8 cellular contexts compared by ENCODE assay signal in the genomic region with DNA sequence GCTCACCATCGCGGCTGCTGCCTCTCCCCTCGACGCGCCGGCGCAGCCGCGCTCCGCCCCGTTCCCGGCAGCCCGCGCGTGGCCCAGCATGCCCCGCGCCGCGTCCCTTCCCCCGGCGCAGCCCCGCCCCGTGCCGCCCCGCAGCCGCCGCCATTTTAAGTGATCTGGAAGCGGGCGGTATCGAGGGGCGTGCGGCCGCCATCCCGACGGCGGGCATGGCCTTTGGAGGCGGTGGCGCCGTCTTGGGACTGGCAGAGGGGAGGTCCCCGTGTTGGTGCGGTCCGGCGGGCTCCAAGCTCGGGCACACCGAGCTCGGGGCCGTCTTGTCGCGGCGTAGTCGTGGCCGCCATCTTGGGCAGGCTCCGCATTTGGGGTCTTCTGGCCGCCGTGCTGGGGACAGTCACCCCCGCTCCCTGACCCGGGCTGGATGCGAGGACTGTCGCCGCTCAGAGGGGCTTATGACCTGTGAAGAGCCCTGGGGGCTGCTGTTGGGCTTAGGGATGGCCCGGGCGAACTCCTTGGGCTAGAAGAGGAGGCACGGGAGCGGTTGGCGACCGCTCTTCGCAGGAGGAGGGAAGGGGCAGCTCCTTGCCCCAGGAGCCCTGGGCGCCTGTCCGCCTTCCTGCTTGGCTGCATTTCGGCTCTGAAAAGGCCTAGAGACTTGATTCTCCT. TPM values are rescaled to one million over a fixed set of nuclear protein-coding genes. Genes with fewer than 3 reads are reported as not detected.
DNase-seq lines count a peak whose midpoint lies in the region; ATAC-seq and TF ChIP-seq lines count a peak whose summit lies in the region.

A gene (minus strand): TSS at position 50 of the 672 bp plus-strand sequence. CDS start 41 bp downstream, at position 9.

- H3K36me3 Mint-ChIP-seq in CD4-positive, alpha-beta T cell (ENCODE audit: low read depth), result peaks cover 40% of the 10 kb centered on the region
- H3K36me3 Mint-ChIP-seq in endothelial cell (ENCODE audit: low read depth, unreplicated experiment), result peaks cover 13% of the 10 kb centered on the region

- H3K9me3 Mint-ChIP-seq in CD4-positive, alpha-beta T cell, result no peaks in the 10 kb centered on the region
- no peaks in the 10 kb centered on the region for H3K9me3 Mint-ChIP-seq in endothelial cell (ENCODE audit: unreplicated experiment)

- no peaks in the 10 kb centered on the region for H3K27me3 ChIP-seq in CD4-positive, alpha-beta T cell (ENCODE audit: control insufficient read depth, insufficient read depth, low read length)
- H3K27me3 ChIP-seq in NT2/D1 (ENCODE audit: insufficient read depth, insufficient read length), result no peaks in the 10 kb centered on the region

- no peaks in the 10 kb centered on the region for H3K27me3 Mint-ChIP-seq in CD4-positive, alpha-beta T cell
- H3K27me3 Mint-ChIP-seq in endothelial cell (ENCODE audit: unreplicated experiment), result peaks cover 14% of the 10 kb centered on the region

- H3K9ac ChIP-seq in NT2/D1 (ENCODE audit: insufficient read length, low read depth), result peak within 1 kb of the TSS; percentile 100

- peaks cover 20% of the 10 kb centered on the region for H3K4me1 ChIP-seq in NT2/D1 (ENCODE audit: insufficient read depth, insufficient read length)

- ATAC-seq in CD4-positive, alpha-beta T cell (ENCODE audit: poor library complexity), result peak; percentile 89
- peak; percentile 82 for ATAC-seq in GM19397 (IDR thresholded peaks at IDR 0.05; ENCODE audit: unreplicated experiment)

- peaks cover 36% of the 10 kb centered on the region for H3K4me1 Mint-ChIP-seq in CD4-positive, alpha-beta T cell (ENCODE audit: low read depth)
- peaks cover 22% of the 10 kb centered on the region for H3K4me1 Mint-ChIP-seq in endothelial cell (ENCODE audit: unreplicated experiment)

- POLR2A ChIA-PET in CD4-positive, alpha-beta T cell (lab: Charles Lee), result interaction anchor here (0.6 to 5.4 kb wide), 17 partner anchors 9 to 813 kb away, joined by 3 to 88 read pairs (median 3); a partner anchor contains a TSS

- H3K9me3 ChIP-seq in CD4-positive, alpha-beta T cell (ENCODE audit: control insufficient read depth, low read length), result no peaks in the 10 kb centered on the region
- H3K9me3 ChIP-seq in NT2/D1 (ENCODE audit: insufficient read depth, low read length), result no peaks in the 10 kb centered on the region

- peak; percentile 79 to 91 (median 88) for DNase-seq in CD4-positive, alpha-beta T cell
- DNase-seq in HK-2 (ENCODE audit: unreplicated experiment) (peak; percentile 76), NT2/D1 (ENCODE audit: low read depth, low spot score) (peak; percentile 73), endothelial cell (ENCODE audit: low spot score) (peak; percentile 91), midbrain (lab: John Stamatoyannopoulos, UW) (peak; percentile 80)
- DNase-seq in activated CD8-positive, alpha-beta memory T cell treated with anti-CD3 and anti-CD28 coated beads, Interleukin-2, amount 50 U/mL, for 4 hours, result peak; percentile 89
- DNase-seq in stimulated activated CD8-positive, alpha-beta memory T cell treated with anti-CD3 and anti-CD28 coated beads, Interleukin-15, amount 100 ng/mL, for 48 hours (ENCODE audit: low read depth in 2 of 2), result peak; percentile 83 to 86

- peak within 1 kb of the TSS; percentile 98 for H3K27ac ChIP-seq in CD4-positive, alpha-beta T cell (ENCODE audit: low read depth, low read length)

- peak within 1 kb of the TSS; percentile 97 for H3K4me3 ChIP-seq in NT2/D1 (ENCODE audit: insufficient read length, low read depth)

- H3K4me3 Mint-ChIP-seq in CD4-positive, alpha-beta T cell, result peak within 1 kb of the TSS; percentile 98
- H3K4me3 Mint-ChIP-seq in endothelial cell (ENCODE audit: unreplicated experiment), result peak within 1 kb of the TSS; percentile 98

- CTCF ChIA-PET in CD4-positive, alpha-beta T cell (lab: Charles Lee), result interaction anchor here (0.6 to 3.2 kb wide), 3 partner anchors 91 to 1164 kb away, joined by 4 to 16 read pairs (median 5); no protein-coding TSS in a partner anchor

- intact Hi-C loops in CD4-positive, alpha-beta T cell (cut with DNase I, micrococcal nuclease), result loop anchor here (1.0 to 5.0 kb wide), 5 partner anchors 25 to 105 kb away; a partner anchor contains a TSS

- peaks cover 38% of the 10 kb centered on the region for H3K36me3 ChIP-seq in NT2/D1 (ENCODE audit: insufficient read depth, insufficient read length, low read length)

- H3K27ac Mint-ChIP-seq in CD4-positive, alpha-beta T cell, result peak within 1 kb of the TSS; percentile 100
- H3K27ac Mint-ChIP-seq in endothelial cell (ENCODE audit: unreplicated experiment), result peak within 1 kb of the TSS; percentile 94

- TF ChIP-seq CTCF in CD4-positive, alpha-beta T cell (IDR thresholded peaks at IDR 0.05), result no peak
- TF ChIP-seq CTCF in endothelial cell (IDR thresholded peaks at IDR 0.05; ENCODE audit: unreplicated experiment), result no peak

RNA-seq across cellular contexts. Expression of the gene that starts here (rescaled TPM):
- total RNA-seq in CD4-positive, alpha-beta T cell, result 100 to 1,000 TPM; 102 to 103 TPM
- 195 TPM for total RNA-seq in endothelial cell (ENCODE audit: unreplicated experiment)

Comparison
In these comparisons a context has a peak if more than half of its experiments do, and no peak if none do; other contexts are left out.
1. Peak in every context shown above with its lines: DNase-seq, ATAC-seq, H3K4me3 ChIP-seq and H3K27ac ChIP-seq.